In genomic region chr3:129428020-129428381, GRCh38 we compare ENCODE assay signal across 8 cellular contexts. TPM values are rescaled to one million over a fixed set of nuclear protein-coding genes. Genes with fewer than 3 reads are reported as not detected.
DNase-seq lines count a peak whose midpoint lies in the region; ATAC-seq and TF ChIP-seq lines count a peak whose summit lies in the region.

No MANE protein-coding gene starts in this region.

- peak overlapping the region; percentile 64 for H3K4me3 Mint-ChIP-seq in activated naive CD8-positive, alpha-beta T cell treated with anti-CD3 and anti-CD28 coated beads, Interleukin-2, amount 50 U/mL, for 24 hours
- peak overlapping the region; percentile 83 to 89 (median 87) for H3K4me3 Mint-ChIP-seq in immature natural killer cell
- peak overlapping the region; percentile 78 to 80 for H3K4me3 Mint-ChIP-seq in stimulated activated naive CD8-positive, alpha-beta T cell treated with anti-CD3 and anti-CD28 coated beads, Interleukin-15, amount 100 ng/mL, for 72 hours

- DNase-seq in DMS53 (lab: John Stamatoyannopoulos, UW): peak; percentile 37
- DNase-seq in DMS53 treated with DMSO at 0.1 percent for 48 hours (lab: John Stamatoyannopoulos, UW; ENCODE audit: unreplicated experiment): no peak
- DNase-seq in activated naive CD8-positive, alpha-beta T cell treated with anti-CD3 and anti-CD28 coated beads, Interleukin-2, amount 50 U/mL, for 24 hours: no peak
- DNase-seq in immature natural killer cell: no peak
- DNase-seq in stimulated activated naive CD8-positive, alpha-beta T cell treated with anti-CD3 and anti-CD28 coated beads, Interleukin-15, amount 100 ng/mL, for 72 hours: no peak
- no peak for DNase-seq in kidney glomerular epithelial cell (lab: John Stamatoyannopoulos, UW)
- no peak for DNase-seq in effector CD8-positive, alpha-beta T cell (lab: John Stamatoyannopoulos, UW)
- no peak for DNase-seq in GM13976 (ENCODE audit: low spot score)

- no peak overlapping the region for H3K27ac Mint-ChIP-seq in activated naive CD8-positive, alpha-beta T cell treated with anti-CD3 and anti-CD28 coated beads, Interleukin-2, amount 50 U/mL, for 24 hours
- peak overlapping the region; percentile 16 to 85 (median 76) for H3K27ac Mint-ChIP-seq in immature natural killer cell
- H3K27ac Mint-ChIP-seq in stimulated activated naive CD8-positive, alpha-beta T cell treated with anti-CD3 and anti-CD28 coated beads, Interleukin-15, amount 100 ng/mL, for 72 hours: no peak overlapping the region

- peaks cover 6% of the 10 kb centered on the region for H3K27me3 Mint-ChIP-seq in activated naive CD8-positive, alpha-beta T cell treated with anti-CD3 and anti-CD28 coated beads, Interleukin-2, amount 50 U/mL, for 24 hours
- peaks cover 4 to 9% (median 5%) of the 10 kb centered on the region in 3 donors for H3K27me3 Mint-ChIP-seq in immature natural killer cell (ENCODE audit: low read depth in 3 of 3)
- peaks cover 18% of the 10 kb centered on the region for H3K27me3 Mint-ChIP-seq in stimulated activated naive CD8-positive, alpha-beta T cell treated with anti-CD3 and anti-CD28 coated beads, Interleukin-15, amount 100 ng/mL, for 72 hours

- no peaks in the 10 kb centered on the region for H3K9me3 Mint-ChIP-seq in activated naive CD8-positive, alpha-beta T cell treated with anti-CD3 and anti-CD28 coated beads, Interleukin-2, amount 50 U/mL, for 24 hours
- H3K9me3 Mint-ChIP-seq in immature natural killer cell: no peaks in the 10 kb centered on the region
- H3K9me3 Mint-ChIP-seq in stimulated activated naive CD8-positive, alpha-beta T cell treated with anti-CD3 and anti-CD28 coated beads, Interleukin-15, amount 100 ng/mL, for 72 hours: no peaks in the 10 kb centered on the region

- in situ Hi-C loops in GM13976 (cut with MboI; ENCODE audit: low sequenced_read_pairs, unreplicated experiment): no loop called here

- ATAC-seq in activated naive CD8-positive, alpha-beta T cell treated with anti-CD3 and anti-CD28 coated beads, Interleukin-2, amount 50 U/mL, for 24 hours: no peak
- no peak for ATAC-seq in stimulated activated naive CD8-positive, alpha-beta T cell treated with anti-CD3 and anti-CD28 coated beads, Interleukin-15, amount 100 ng/mL, for 72 hours

- no peak for TF ChIP-seq CTCF in GM13976 (IDR thresholded peaks at IDR 0.05; ENCODE audit: borderline replicate concordance, control extremely low read depth, extremely low read depth, insufficient read depth, missing control alignments)

- peaks cover 48% of the 10 kb centered on the region for H3K4me1 Mint-ChIP-seq in activated naive CD8-positive, alpha-beta T cell treated with anti-CD3 and anti-CD28 coated beads, Interleukin-2, amount 50 U/mL, for 24 hours
- H3K4me1 Mint-ChIP-seq in immature natural killer cell: peaks cover 28 to 39% of the 10 kb centered on the region in 2 donors
- peaks cover 52% of the 10 kb centered on the region for H3K4me1 Mint-ChIP-seq in stimulated activated naive CD8-positive, alpha-beta T cell treated with anti-CD3 and anti-CD28 coated beads, Interleukin-15, amount 100 ng/mL, for 72 hours

- H3K36me3 Mint-ChIP-seq in activated naive CD8-positive, alpha-beta T cell treated with anti-CD3 and anti-CD28 coated beads, Interleukin-2, amount 50 U/mL, for 24 hours (ENCODE audit: low read depth): peaks cover 25% of the 10 kb centered on the region
- peaks cover 4 to 15% (median 14%) of the 10 kb centered on the region in 3 donors for H3K36me3 Mint-ChIP-seq in immature natural killer cell

RNA-seq across cellular contexts. Expression of gene EFCAB12, which starts 0.4 kb away (rescaled TPM):
- under 1 TPM in 1 of 3 donors, not detected in 2; 0.12 TPM for polyA plus RNA-seq in immature natural killer cell

RNA-seq across cellular contexts. Expression of gene MBD4, which starts 11.7 kb away (rescaled TPM):
- 10 to 100 TPM; 26.5 to 36.0 (median 29.2) TPM for polyA plus RNA-seq in immature natural killer cell

RNA-seq across cellular contexts. Expression of gene IFT122, which starts 12.0 kb away (rescaled TPM):
- polyA plus RNA-seq in immature natural killer cell: 1 to 10 TPM; 5.7 to 7.0 (median 6.0) TPM

Comparison
In these comparisons a context has a peak if more than half of its experiments do, and no peak if none do; other contexts are left out.
1. H3K27ac Mint-ChIP-seq: peak in immature natural killer cell (6 of 6); none in activated naive CD8-positive, alpha-beta T cell treated with anti-CD3 and anti-CD28 coated beads, Interleukin-2, amount 50 U/mL, for 24 hours (single experiment) and stimulated activated naive CD8-positive, alpha-beta T cell treated with anti-CD3 and anti-CD28 coated beads, Interleukin-15, amount 100 ng/mL, for 72 hours (0 of 2).
2. Peak in every context shown above with its lines, with median percentiles within 50 percentile points of each other: H3K4me3 Mint-ChIP-seq.